In genomic region chr1:8027748-8028631, GRCh38 we compare ENCODE assay signal across 10 cellular contexts. TPM values are rescaled to one million over a fixed set of nuclear protein-coding genes. Genes with fewer than 3 reads are reported as not detected.
DNase-seq lines count a peak whose midpoint lies in the region; ATAC-seq and TF ChIP-seq lines count a peak whose summit lies in the region.
"Had no signal": no experiment of that assay in that cellular context is flagged by ENCODE, and none has a peak within 500 bp of the region (broad histone marks: within the 10 kb centered on the region; RNA-seq: fewer than 3 reads in every experiment).

No MANE protein-coding gene starts in this region.

- peaks cover 43% of the 10 kb centered on the region for H3F3A ChIP-seq in PC-9 (ENCODE audit: insufficient read depth, low read depth)

- no peak overlapping the region for H3K9ac ChIP-seq in rectal smooth muscle tissue (ENCODE audit: low read length)

- no peak for TF ChIP-seq EP300 in esophagus muscularis mucosa (IDR thresholded peaks at IDR 0.05)

- H3K27me3 ChIP-seq in PC-9 (ENCODE audit: insufficient read depth, low read depth) (no peaks in the 10 kb centered on the region), esophagus muscularis mucosa (no peaks in the 10 kb centered on the region), rectal smooth muscle tissue (ENCODE audit: control insufficient read depth, insufficient read depth, low read length) (no peaks in the 10 kb centered on the region)
- no peaks in the 10 kb centered on the region for H3K27me3 ChIP-seq in CD8-positive, alpha-beta T cell (ENCODE audit: insufficient read depth, low read length)

- BruUV-seq in PC-9 (replicated peaks; lab: Mats Ljungman, UMichigan): TSS peak; percentile 67

- POLR2A ChIA-PET in PC-9 (lab: Charles Lee; ENCODE audit: unreplicated experiment): interaction anchor here (0.5 to 1.2 kb wide), 18 partner anchors 10 to 675 kb away, joined by 3 to 11 read pairs (median 5); partner anchors contain the start of gene PARK7
- POLR2A ChIA-PET in CD8-positive, alpha-beta T cell (lab: Charles Lee): no interaction called here

- intact Hi-C loops in PC-9 (cut with micrococcal nuclease; ENCODE audit: unreplicated experiment) (loop anchor here (1.0 to 5.0 kb wide), 9 partner anchors 11 to 315 kb away; no protein-coding TSS in a partner anchor), esophagus muscularis mucosa (cut with DNase I) (loop anchor here (5.0 kb wide), 2 partner anchors 94 to 174 kb away; no protein-coding TSS in a partner anchor)
- intact Hi-C loops in CD8-positive, alpha-beta T cell (cut with DNase I, micrococcal nuclease): loop anchor here (5.0 kb wide), 1 partner anchor 124 kb away; no protein-coding TSS in a partner anchor

- H3K4me3 ChIP-seq in PC-9 (peak overlapping the region; percentile 71), esophagus muscularis mucosa (peak overlapping the region; percentile 89 to 97 (median 92)), rectal smooth muscle tissue (ENCODE audit: low read length) (no peak overlapping the region)
- H3K4me3 ChIP-seq in CD8-positive, alpha-beta T cell (ENCODE audit: low read depth, low read length): no peak overlapping the region

- no peak for TF ChIP-seq POLR2A in esophagus muscularis mucosa (IDR thresholded peaks at IDR 0.05; ENCODE audit: low read depth)

- peaks cover 30% of the 10 kb centered on the region for H3K4me1 ChIP-seq in PC-9 (replicated peaks; ENCODE audit: insufficient read depth)
- H3K4me1 ChIP-seq in esophagus muscularis mucosa: peaks cover 31 to 55% (median 51%) of the 10 kb centered on the region in 4 donors
- peaks cover 9% of the 10 kb centered on the region for H3K4me1 ChIP-seq in rectal smooth muscle tissue (ENCODE audit: control insufficient read depth, insufficient read depth, low read length)
- peaks cover 13% of the 10 kb centered on the region for H3K4me1 ChIP-seq in CD8-positive, alpha-beta T cell (ENCODE audit: insufficient read depth, low read length)

- H3K9me3 ChIP-seq in PC-9 (ENCODE audit: insufficient read depth, low read depth) (no peaks in the 10 kb centered on the region), esophagus muscularis mucosa (no peaks in the 10 kb centered on the region)
- no peaks in the 10 kb centered on the region for H3K9me3 ChIP-seq in CD8-positive, alpha-beta T cell (ENCODE audit: low read length)

- no peak overlapping the region for H2AFZ ChIP-seq in PC-9

- CTCF ChIA-PET in PC-9 (lab: Charles Lee): interaction anchor here (0.5 to 1.3 kb wide), 7 partner anchors 11 to 699 kb away, joined by 3 to 6 read pairs (median 3); no protein-coding TSS in a partner anchor
- CTCF ChIA-PET in CD8-positive, alpha-beta T cell (lab: Charles Lee): interaction anchor here (0.7 to 2.5 kb wide), 5 partner anchors 10 to 321 kb away, joined by 3 to 20 read pairs (median 8); no protein-coding TSS in a partner anchor

- H3K27ac ChIP-seq in PC-9 (peak overlapping the region; percentile 98), esophagus muscularis mucosa (replicated peaks in 1 of 4) (peak overlapping the region; percentile 90 to 98 (median 95)), rectal smooth muscle tissue (ENCODE audit: low read depth, low read length) (peak overlapping the region; percentile 85)
- no peak overlapping the region for H3K27ac ChIP-seq in CD8-positive, alpha-beta T cell (ENCODE audit: low read depth, low read length)

- H3K4me3 Mint-ChIP-seq in CD8-positive, alpha-beta T cell: no peak overlapping the region
- H3K4me3 Mint-ChIP-seq: activated CD4-positive, alpha-beta memory T cell treated with anti-CD3 and anti-CD28 coated beads for 36 hours had no signal

- peak; percentile 60 for DNase-seq in DMS53 treated with DMSO at 0.1 percent for 48 hours (lab: John Stamatoyannopoulos, UW; ENCODE audit: unreplicated experiment)
- peak; percentile 37 to 90 for DNase-seq in PC-9
- no peak for DNase-seq in esophagus muscularis mucosa (ENCODE audit: extremely low spot score)
- no peak for DNase-seq in occipital lobe (lab: John Stamatoyannopoulos, UW)
- no peak for DNase-seq in glomerular visceral epithelial cell (ENCODE audit: extremely low spot score)
- no peak for DNase-seq in CD8-positive, alpha-beta T cell
- DNase-seq: activated CD4-positive, alpha-beta memory T cell treated with anti-CD3 and anti-CD28 coated beads for 36 hours; stimulated activated CD8-positive, alpha-beta memory T cell treated with anti-CD3 and anti-CD28 coated beads, Interleukin-4, amount 100 ng/mL, for 48 hours had no signal

- H3K36me3 Mint-ChIP-seq in CD8-positive, alpha-beta T cell: no peaks in the 10 kb centered on the region
- H3K36me3 Mint-ChIP-seq: activated CD4-positive, alpha-beta memory T cell treated with anti-CD3 and anti-CD28 coated beads for 36 hours had no signal

- H3K27me3 Mint-ChIP-seq in CD8-positive, alpha-beta T cell (ENCODE audit: low read depth): peaks cover 11% of the 10 kb centered on the region

- H3K36me3 ChIP-seq in PC-9 (ENCODE audit: low read depth): peaks cover 24% of the 10 kb centered on the region
- no peaks in the 10 kb centered on the region for H3K36me3 ChIP-seq in esophagus muscularis mucosa
- no peaks in the 10 kb centered on the region for H3K36me3 ChIP-seq in rectal smooth muscle tissue (ENCODE audit: control insufficient read depth, insufficient read depth, low read length)
- no peaks in the 10 kb centered on the region for H3K36me3 ChIP-seq in CD8-positive, alpha-beta T cell (ENCODE audit: insufficient read depth, low read length)

- H3K9me2 ChIP-seq in PC-9 (ENCODE audit: insufficient read depth): no peaks in the 10 kb centered on the region

- peaks cover 26% of the 10 kb centered on the region for H4K20me1 ChIP-seq in PC-9 (ENCODE audit: insufficient read depth)

- no peak overlapping the region for H3K27ac Mint-ChIP-seq in CD8-positive, alpha-beta T cell
- H3K27ac Mint-ChIP-seq: activated CD4-positive, alpha-beta memory T cell treated with anti-CD3 and anti-CD28 coated beads for 36 hours had no signal

- no peaks in the 10 kb centered on the region for H3K9me3 Mint-ChIP-seq in CD8-positive, alpha-beta T cell
- H3K9me3 Mint-ChIP-seq: activated CD4-positive, alpha-beta memory T cell treated with anti-CD3 and anti-CD28 coated beads for 36 hours had no signal

- peaks cover 51% of the 10 kb centered on the region for H3K79me2 ChIP-seq in PC-9 (ENCODE audit: low read depth)

- 44% methylated on average over 8 of the region's 8 CpGs for WGBS in esophagus muscularis mucosa

- H3K4me2 ChIP-seq in PC-9: peak overlapping the region; percentile 93

- ATAC-seq in CD8-positive, alpha-beta T cell: no peak
- no peak for ATAC-seq in GM18909 (IDR thresholded peaks at IDR 0.05; ENCODE audit: poor library complexity, unreplicated experiment)

- H3K4me1 Mint-ChIP-seq in CD8-positive, alpha-beta T cell (ENCODE audit: low read depth): peaks cover 12% of the 10 kb centered on the region

- TF ChIP-seq CTCF in PC-9 (conservative IDR thresholded peaks at IDR 0.05): no peak
- TF ChIP-seq CTCF in esophagus muscularis mucosa (IDR thresholded peaks at IDR 0.05): no peak
- no peak for TF ChIP-seq CTCF in CD8-positive, alpha-beta T cell (IDR thresholded peaks at IDR 0.05)

RNA-seq across cellular contexts. Expression of gene ERRFI1, which starts 1.9 kb away (rescaled TPM):
- total RNA-seq in PC-9 (2021) (44.9 and 47.8 TPM in 2 replicates), esophagus muscularis mucosa (100 to 1,000 TPM; 308 to 587 (median 435) TPM), occipital lobe (19.7 TPM)
- 1 to 10 TPM; 4.4 to 4.9 TPM for total RNA-seq in CD8-positive, alpha-beta T cell

Comparison
In these comparisons a context has a peak if more than half of its experiments do, and no peak if none do; other contexts are left out.
1. DNase-seq: peak in DMS53 treated with DMSO at 0.1 percent for 48 hours (single experiment) and PC-9 (2 of 2); none in esophagus muscularis mucosa (single experiment), occipital lobe (single experiment), glomerular visceral epithelial cell (single experiment) and CD8-positive, alpha-beta T cell (0 of 7).
2. H3K4me3 ChIP-seq: peak in PC-9 (single experiment) and esophagus muscularis mucosa (4 of 4); none in rectal smooth muscle tissue (single experiment) and CD8-positive, alpha-beta T cell (single experiment).